Comparison of ENCODE assay signal across 1 cellular context in the genomic region with DNA sequence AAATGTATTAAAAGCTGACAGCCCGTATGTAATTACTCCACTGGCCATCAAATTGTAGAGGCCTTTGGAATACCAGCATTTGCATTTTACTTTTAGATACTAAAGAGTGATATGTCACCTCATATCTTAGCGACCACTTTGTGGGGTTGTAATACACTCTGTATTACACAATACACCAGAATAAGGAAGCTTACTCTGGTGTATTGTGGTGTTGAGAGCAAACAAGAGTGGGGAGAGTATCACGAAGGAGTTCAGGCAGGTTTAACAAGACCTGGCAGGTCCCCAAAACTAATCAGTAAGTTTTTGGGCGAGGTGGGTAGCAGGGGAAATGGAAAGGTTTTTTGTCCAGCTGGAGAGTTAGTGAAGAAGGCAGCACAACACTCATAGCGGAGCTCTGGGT.
TF ChIP-seq lines count a peak whose summit lies in the region.

No MANE protein-coding gene starts in this region.

TF ChIP-seq in GM23338, 12 proteins besides CTCF, POLR2A, EP300 and RAD21 (continued from another document):
- TF ChIP-seq, protein P1, sequence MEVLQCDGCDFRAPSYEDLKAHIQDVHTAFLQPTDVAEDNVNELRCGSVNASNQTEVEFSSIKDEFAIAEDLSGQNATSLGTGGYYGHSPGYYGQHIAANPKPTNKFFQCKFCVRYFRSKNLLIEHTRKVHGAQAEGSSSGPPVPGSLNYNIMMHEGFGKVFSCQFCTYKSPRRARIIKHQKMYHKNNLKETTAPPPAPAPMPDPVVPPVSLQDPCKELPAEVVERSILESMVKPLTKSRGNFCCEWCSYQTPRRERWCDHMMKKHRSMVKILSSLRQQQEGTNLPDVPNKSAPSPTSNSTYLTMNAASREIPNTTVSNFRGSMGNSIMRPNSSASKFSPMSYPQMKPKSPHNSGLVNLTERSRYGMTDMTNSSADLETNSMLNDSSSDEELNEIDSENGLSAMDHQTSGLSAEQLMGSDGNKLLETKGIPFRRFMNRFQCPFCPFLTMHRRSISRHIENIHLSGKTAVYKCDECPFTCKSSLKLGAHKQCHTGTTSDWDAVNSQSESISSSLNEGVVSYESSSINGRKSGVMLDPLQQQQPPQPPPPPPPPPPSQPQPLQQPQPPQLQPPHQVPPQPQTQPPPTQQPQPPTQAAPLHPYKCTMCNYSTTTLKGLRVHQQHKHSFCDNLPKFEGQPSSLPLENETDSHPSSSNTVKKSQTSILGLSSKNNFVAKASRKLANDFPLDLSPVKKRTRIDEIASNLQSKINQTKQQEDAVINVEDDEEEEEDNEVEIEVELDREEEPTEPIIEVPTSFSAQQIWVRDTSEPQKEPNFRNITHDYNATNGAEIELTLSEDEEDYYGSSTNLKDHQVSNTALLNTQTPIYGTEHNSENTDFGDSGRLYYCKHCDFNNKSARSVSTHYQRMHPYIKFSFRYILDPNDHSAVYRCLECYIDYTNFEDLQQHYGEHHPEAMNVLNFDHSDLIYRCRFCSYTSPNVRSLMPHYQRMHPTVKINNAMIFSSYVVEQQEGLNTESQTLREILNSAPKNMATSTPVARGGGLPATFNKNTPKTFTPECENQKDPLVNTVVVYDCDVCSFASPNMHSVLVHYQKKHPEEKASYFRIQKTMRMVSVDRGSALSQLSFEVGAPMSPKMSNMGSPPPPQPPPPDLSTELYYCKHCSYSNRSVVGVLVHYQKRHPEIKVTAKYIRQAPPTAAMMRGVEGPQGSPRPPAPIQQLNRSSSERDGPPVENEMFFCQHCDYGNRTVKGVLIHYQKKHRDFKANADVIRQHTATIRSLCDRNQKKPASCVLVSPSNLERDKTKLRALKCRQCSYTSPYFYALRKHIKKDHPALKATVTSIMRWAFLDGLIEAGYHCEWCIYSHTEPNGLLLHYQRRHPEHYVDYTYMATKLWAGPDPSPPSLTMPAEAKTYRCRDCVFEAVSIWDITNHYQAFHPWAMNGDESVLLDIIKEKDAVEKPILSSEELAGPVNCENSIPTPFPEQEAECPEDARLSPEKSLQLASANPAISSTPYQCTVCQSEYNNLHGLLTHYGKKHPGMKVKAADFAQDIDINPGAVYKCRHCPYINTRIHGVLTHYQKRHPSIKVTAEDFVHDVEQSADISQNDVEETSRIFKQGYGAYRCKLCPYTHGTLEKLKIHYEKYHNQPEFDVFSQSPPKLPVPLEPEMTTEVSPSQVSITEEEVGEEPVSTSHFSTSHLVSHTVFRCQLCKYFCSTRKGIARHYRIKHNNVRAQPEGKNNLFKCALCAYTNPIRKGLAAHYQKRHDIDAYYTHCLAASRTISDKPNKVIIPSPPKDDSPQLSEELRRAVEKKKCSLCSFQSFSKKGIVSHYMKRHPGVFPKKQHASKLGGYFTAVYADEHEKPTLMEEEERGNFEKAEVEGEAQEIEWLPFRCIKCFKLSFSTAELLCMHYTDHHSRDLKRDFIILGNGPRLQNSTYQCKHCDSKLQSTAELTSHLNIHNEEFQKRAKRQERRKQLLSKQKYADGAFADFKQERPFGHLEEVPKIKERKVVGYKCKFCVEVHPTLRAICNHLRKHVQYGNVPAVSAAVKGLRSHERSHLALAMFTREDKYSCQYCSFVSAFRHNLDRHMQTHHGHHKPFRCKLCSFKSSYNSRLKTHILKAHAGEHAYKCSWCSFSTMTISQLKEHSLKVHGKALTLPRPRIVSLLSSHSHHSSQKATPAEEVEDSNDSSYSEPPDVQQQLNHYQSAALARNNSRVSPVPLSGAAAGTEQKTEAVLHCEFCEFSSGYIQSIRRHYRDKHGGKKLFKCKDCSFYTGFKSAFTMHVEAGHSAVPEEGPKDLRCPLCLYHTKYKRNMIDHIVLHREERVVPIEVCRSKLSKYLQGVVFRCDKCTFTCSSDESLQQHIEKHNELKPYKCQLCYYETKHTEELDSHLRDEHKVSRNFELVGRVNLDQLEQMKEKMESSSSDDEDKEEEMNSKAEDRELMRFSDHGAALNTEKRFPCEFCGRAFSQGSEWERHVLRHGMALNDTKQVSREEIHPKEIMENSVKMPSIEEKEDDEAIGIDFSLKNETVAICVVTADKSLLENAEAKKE (CRISPR knock-in tag; IDR thresholded peaks at IDR 0.05) = no peak
- TF ChIP-seq EZH2phosphoT487 (IDR thresholded peaks at IDR 0.05; ENCODE audit: unreplicated experiment) (no peak), ZNF331 (CRISPR knock-in tag; IDR thresholded peaks at IDR 0.05; ENCODE audit: low read depth) (no peak), JUNB (IDR thresholded peaks at IDR 0.05; ENCODE audit: unreplicated experiment) (no peak), CREB1 (CRISPR knock-in tag; IDR thresholded peaks at IDR 0.05; ENCODE audit: low read depth) (no peak)
- TF ChIP-seq, protein P2, sequence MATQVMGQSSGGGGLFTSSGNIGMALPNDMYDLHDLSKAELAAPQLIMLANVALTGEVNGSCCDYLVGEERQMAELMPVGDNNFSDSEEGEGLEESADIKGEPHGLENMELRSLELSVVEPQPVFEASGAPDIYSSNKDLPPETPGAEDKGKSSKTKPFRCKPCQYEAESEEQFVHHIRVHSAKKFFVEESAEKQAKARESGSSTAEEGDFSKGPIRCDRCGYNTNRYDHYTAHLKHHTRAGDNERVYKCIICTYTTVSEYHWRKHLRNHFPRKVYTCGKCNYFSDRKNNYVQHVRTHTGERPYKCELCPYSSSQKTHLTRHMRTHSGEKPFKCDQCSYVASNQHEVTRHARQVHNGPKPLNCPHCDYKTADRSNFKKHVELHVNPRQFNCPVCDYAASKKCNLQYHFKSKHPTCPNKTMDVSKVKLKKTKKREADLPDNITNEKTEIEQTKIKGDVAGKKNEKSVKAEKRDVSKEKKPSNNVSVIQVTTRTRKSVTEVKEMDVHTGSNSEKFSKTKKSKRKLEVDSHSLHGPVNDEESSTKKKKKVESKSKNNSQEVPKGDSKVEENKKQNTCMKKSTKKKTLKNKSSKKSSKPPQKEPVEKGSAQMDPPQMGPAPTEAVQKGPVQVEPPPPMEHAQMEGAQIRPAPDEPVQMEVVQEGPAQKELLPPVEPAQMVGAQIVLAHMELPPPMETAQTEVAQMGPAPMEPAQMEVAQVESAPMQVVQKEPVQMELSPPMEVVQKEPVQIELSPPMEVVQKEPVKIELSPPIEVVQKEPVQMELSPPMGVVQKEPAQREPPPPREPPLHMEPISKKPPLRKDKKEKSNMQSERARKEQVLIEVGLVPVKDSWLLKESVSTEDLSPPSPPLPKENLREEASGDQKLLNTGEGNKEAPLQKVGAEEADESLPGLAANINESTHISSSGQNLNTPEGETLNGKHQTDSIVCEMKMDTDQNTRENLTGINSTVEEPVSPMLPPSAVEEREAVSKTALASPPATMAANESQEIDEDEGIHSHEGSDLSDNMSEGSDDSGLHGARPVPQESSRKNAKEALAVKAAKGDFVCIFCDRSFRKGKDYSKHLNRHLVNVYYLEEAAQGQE (IDR thresholded peaks at IDR 0.05; ENCODE audit: unreplicated experiment) = no peak
- TF ChIP-seq, protein P3, sequence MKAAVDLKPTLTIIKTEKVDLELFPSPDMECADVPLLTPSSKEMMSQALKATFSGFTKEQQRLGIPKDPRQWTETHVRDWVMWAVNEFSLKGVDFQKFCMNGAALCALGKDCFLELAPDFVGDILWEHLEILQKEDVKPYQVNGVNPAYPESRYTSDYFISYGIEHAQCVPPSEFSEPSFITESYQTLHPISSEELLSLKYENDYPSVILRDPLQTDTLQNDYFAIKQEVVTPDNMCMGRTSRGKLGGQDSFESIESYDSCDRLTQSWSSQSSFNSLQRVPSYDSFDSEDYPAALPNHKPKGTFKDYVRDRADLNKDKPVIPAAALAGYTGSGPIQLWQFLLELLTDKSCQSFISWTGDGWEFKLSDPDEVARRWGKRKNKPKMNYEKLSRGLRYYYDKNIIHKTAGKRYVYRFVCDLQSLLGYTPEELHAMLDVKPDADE (IDR thresholded peaks at IDR 0.05) = no peak
